ENCODE assay signal across 18 cellular contexts in genomic region chr6:21180800-21181337, GRCh38.
A peak's percentile ranks its signal among the peaks of the same experiment; 100 is the strongest.
DNase-seq lines count a peak whose midpoint lies in the region; ATAC-seq, FAIRE-seq and TF ChIP-seq lines count a peak whose summit lies in the region.
"Had no signal": no experiment of that assay in that cellular context is flagged by ENCODE, and none has a peak within 500 bp of the region (broad histone marks: within the 10 kb centered on the region; RNA-seq: fewer than 3 reads in every experiment).

No MANE protein-coding gene starts in this region.

- FAIRE-seq in HepG2 (lab: Jason Lieb, UNC) (no peak), GM12878 (lab: Jason Lieb, UNC) (no peak)
- FAIRE-seq: G401.6, H54 had no signal

- ATAC-seq in HepG2 (no peak), right lobe of liver (no peak), GM12878 (peak; percentile 10), GM18870 (IDR thresholded peaks at IDR 0.05; ENCODE audit: unreplicated experiment) (no peak)
- ATAC-seq: HCT116 had no signal

- H3K27me3 ChIP-seq in HepG2 (ENCODE audit: control insufficient read depth in 1 of 2, insufficient read depth in 2 of 2, low read length in 2 of 2) (no peaks in the 10 kb centered on the region), right lobe of liver (no peaks in the 10 kb centered on the region), GM12878 (replicated peaks in 1 of 2; ENCODE audit: control insufficient read depth in 2 of 2, insufficient read depth in 2 of 2, low read length in 1 of 2) (no peaks in the 10 kb centered on the region)
- H3K27me3 ChIP-seq: BLaER1 had no signal

- H3K79me2 ChIP-seq in HepG2 (ENCODE audit: insufficient read depth, low read length) (no peaks in the 10 kb centered on the region), GM12878 (ENCODE audit: control insufficient read depth, insufficient read depth, low read length) (no peaks in the 10 kb centered on the region)

- intact Hi-C loops in HepG2 (cut with micrococcal nuclease; ENCODE audit: unreplicated experiment) (no loop called here), right lobe of liver (cut with DNase I) (no loop called here), GM12878 (cut with micrococcal nuclease; ENCODE audit: unreplicated experiment) (loop anchor here (10.0 kb wide), 3 partner anchors 254 to 404 kb away; no protein-coding TSS in a partner anchor)

- H3K4me2 ChIP-seq in HepG2 (ENCODE audit: low read depth, low read length), result no peak overlapping the region
- H3K4me2 ChIP-seq in GM12878 (ENCODE audit: control insufficient read depth, insufficient read depth), result no peak overlapping the region
- H3K4me2 ChIP-seq: BLaER1 had no signal

- SMC1A ChIA-PET in GM12878 (lab: Charles Lee; ENCODE audit: uncharacterized antibody, unreplicated experiment), result interaction anchor here (0.7 to 2.6 kb wide), 13 partner anchors 10 to 175 kb away, joined by 3 to 30 read pairs (median 5); no protein-coding TSS in a partner anchor

- H2AFZ ChIP-seq in HepG2 (ENCODE audit: low read length) (no peak overlapping the region), GM12878 (ENCODE audit: control insufficient read depth, low read depth, low read length) (no peak overlapping the region)
- H2AFZ ChIP-seq: GM23248 had no signal

- CTCF ChIA-PET in HepG2 (lab: Yijun Ruan, JAX; ENCODE audit: low intra/inter-chr PET ratio, low total read pairs) (no interaction called here), HEK293 (lab: Yijun Ruan, JAX) (interaction anchor here (1.1 kb wide), 1 partner anchor 45 kb away, joined by 3 read pairs; no protein-coding TSS in a partner anchor), GM12878 (lab: Yijun Ruan, JAX) (interaction anchor here (0.7 to 2.2 kb wide), 6 partner anchors 9 to 121 kb away, joined by 3 to 7 read pairs (median 5); no protein-coding TSS in a partner anchor)

- H3K9me3 ChIP-seq in HepG2 (ENCODE audit: low read length), result peaks cover 4% of the 10 kb centered on the region; the same call in 1 of the 2 replicates
- H3K9me3 ChIP-seq in right lobe of liver, result no peaks in the 10 kb centered on the region
- no peaks in the 10 kb centered on the region for H3K9me3 ChIP-seq in HEK293 (ENCODE audit: control insufficient read depth, insufficient read depth, low read depth, low read length)
- H3K9me3 ChIP-seq in GM12878 (replicated peaks; ENCODE audit: control insufficient read depth, insufficient read depth, low read length), result peaks cover 5% of the 10 kb centered on the region; the same call in 2 of the 3 replicates
- H3K9me3 ChIP-seq: BLaER1 had no signal

- POLR2A ChIA-PET in HepG2 (lab: Yijun Ruan, JAX) (no interaction called here), HEK293 (lab: Yijun Ruan, JAX) (no interaction called here), GM12878 (lab: Charles Lee) (interaction anchor here (0.6 to 1.0 kb wide), 5 partner anchors 13 to 861 kb away, joined by 3 to 7 read pairs (median 4); partner anchors contain the start of gene SOX4)

- no peaks in the 10 kb centered on the region for H3K4me1 ChIP-seq in HepG2 (ENCODE audit: insufficient read depth, low read length)
- no peaks in the 10 kb centered on the region for H3K4me1 ChIP-seq in right lobe of liver
- peaks cover 3% of the 10 kb centered on the region; the same call in 1 of the 2 replicates for H3K4me1 ChIP-seq in HEK293 (ENCODE audit: control insufficient read depth, insufficient read depth, low read length)
- H3K4me1 ChIP-seq in GM12878 (ENCODE audit: control insufficient read depth, insufficient read depth, low read length), result peaks cover 20% of the 10 kb centered on the region
- H3K4me1 ChIP-seq: BLaER1 had no signal

- TF ChIP-seq EP300 in HepG2 (IDR thresholded peaks at IDR 0.05; ENCODE audit: low read depth in 2 of 2, low read length in 2 of 2) (no peak), HepG2 (CRISPR knock-in tag; IDR thresholded peaks at IDR 0.05; ENCODE audit: borderline replicate concordance) (no peak), GM12878 (IDR thresholded peaks at IDR 0.05; ENCODE audit: borderline replicate concordance in 1 of 2, control insufficient read depth in 1 of 2, low read depth in 2 of 2, low read length in 2 of 2) (no peak)

- DNase-seq in HepG2 (ENCODE audit: low spot score) (no peak), right lobe of liver (no peak), GM12878 (ENCODE audit: low read depth, low spot score) (no peak), COLO829 (ENCODE audit: low spot score) (no peak), NCI-H524 treated with DMSO at 0.1 percent for 48 hours (lab: John Stamatoyannopoulos, UW) (no peak)
- DNase-seq: 8988T; Calu3; CD4-positive, alpha-beta memory T cell; DMS 273 treated with DMSO at 0.1 percent for 48 hours; DMS53; GM23248 had no signal

- TF ChIP-seq POLR2A in HepG2 (IDR thresholded peaks at IDR 0.05; ENCODE audit: insufficient read depth in 1 of 2, low read depth in 2 of 2, low read length in 2 of 2), result no peak
- no peak for TF ChIP-seq POLR2A in right lobe of liver (IDR thresholded peaks at IDR 0.05)
- no peak for TF ChIP-seq POLR2A in GM12878 (IDR thresholded peaks at IDR 0.05; ENCODE audit: low read depth, low read length)

- in situ Hi-C loops in HepG2 (cut with HindIII; ENCODE audit: extremely low pct_ligation_motif_present, low pct_unique_long_range_greater_than_20kb) (no loop called here), GM12878 (cut with MboI) (loop anchor here (25.0 kb wide), 1 partner anchor 406 kb away; the partner anchor contains the start of gene SOX4)

- H3K9ac ChIP-seq in HepG2 (ENCODE audit: insufficient read depth, low read depth, low read length) (no peak overlapping the region), GM12878 (ENCODE audit: control insufficient read depth, insufficient read depth, low read length) (no peak overlapping the region)
- H3K9ac ChIP-seq: BLaER1, GM23248, KMS-11 had no signal

- no peaks in the 10 kb centered on the region for H4K20me1 ChIP-seq in HepG2 (ENCODE audit: insufficient read depth, low read length)
- no peaks in the 10 kb centered on the region for H4K20me1 ChIP-seq in GM12878 (ENCODE audit: control insufficient read depth, insufficient read depth)
- H4K20me1 ChIP-seq: BLaER1 had no signal

- no peak overlapping the region for H3K4me3 ChIP-seq in HepG2 (replicated peaks in 1 of 3; ENCODE audit: insufficient read depth in 1 of 3, low read depth in 2 of 3, low read length in 3 of 3)
- no peak overlapping the region for H3K4me3 ChIP-seq in right lobe of liver
- H3K4me3 ChIP-seq in HEK293 (ENCODE audit: low read depth, low read length), result no peak overlapping the region
- no peak overlapping the region for H3K4me3 ChIP-seq in GM12878
- H3K4me3 ChIP-seq: BLaER1, GM23248 had no signal

- RAD21 ChIA-PET in GM12878 (lab: Charles Lee; ENCODE audit: unreplicated experiment), result interaction anchor here (0.7 to 2.2 kb wide), 8 partner anchors 8 to 617 kb away, joined by 3 to 11 read pairs (median 4); no protein-coding TSS in a partner anchor

- H3K36me3 ChIP-seq in HepG2 (replicated peaks in 1 of 2; ENCODE audit: control insufficient read depth in 1 of 2, insufficient read depth in 2 of 2, low read length in 2 of 2), result peaks cover 0 to 3% of the 10 kb centered on the region in 2 experiments; a peak in 1 of 5 replicates
- no peaks in the 10 kb centered on the region for H3K36me3 ChIP-seq in right lobe of liver
- no peaks in the 10 kb centered on the region for H3K36me3 ChIP-seq in HEK293 (ENCODE audit: control insufficient read depth in 2 of 2, insufficient read depth in 1 of 2, low read length in 2 of 2)
- no peaks in the 10 kb centered on the region for H3K36me3 ChIP-seq in GM12878 (ENCODE audit: control insufficient read depth in 2 of 2, insufficient read depth in 2 of 2, low read length in 1 of 2)
- H3K36me3 ChIP-seq: BLaER1 had no signal

- WGBS in HepG2 (ENCODE audit: low lambda C conversion rate), result 98% methylated on average over 4 of the region's 4 CpGs
- WGBS in right lobe of liver (ENCODE audit: insufficient coverage, low coverage, low lambda C conversion rate, missing lambda C conversion rate), result 86% methylated on average over 4 of the region's 4 CpGs
- 98% methylated on average over 4 of the region's 4 CpGs for WGBS in GM12878 (ENCODE audit: insufficient coverage, insufficient replicate concordance, low lambda C conversion rate, missing lambda C conversion rate)

- TF ChIP-seq RAD21 in HepG2 (CRISPR knock-in tag; IDR thresholded peaks at IDR 0.05) (no peak), GM12878 (IDR thresholded peaks at IDR 0.05; ENCODE audit: insufficient read depth, low read depth, low read length) (no peak)

- BruUV-seq in HepG2 (replicated peaks; lab: Mats Ljungman, UMichigan) (no TSS peak), GM12878 (replicated peaks; lab: Mats Ljungman, UMichigan) (no TSS peak)

- TF ChIP-seq CTCF in HepG2 (CRISPR knock-in tag; IDR thresholded peaks at IDR 0.05) (no peak), right lobe of liver (IDR thresholded peaks at IDR 0.05) (no peak), HEK293 (tag by site-specific recombination; IDR thresholded peaks at IDR 0.05) (no peak), GM12878 (IDR thresholded peaks at IDR 0.05 in 2 of 3, conservative IDR thresholded peaks at IDR 0.05 in 1 of 3; ENCODE audit: control insufficient read depth in 2 of 3, extremely low read depth in 1 of 3, insufficient read depth in 1 of 3, low read depth in 3 of 3, low read length in 3 of 3) (no peak)

- H3K27ac ChIP-seq in HepG2 (ENCODE audit: extremely low read length, insufficient read depth, low read length) (no peak overlapping the region), right lobe of liver (no peak overlapping the region), HEK293 (ENCODE audit: extremely low read depth, low read depth, low read length) (no peak overlapping the region), GM12878 (ENCODE audit: control insufficient read depth, insufficient read depth) (peak overlapping the region; percentile 58)
- H3K27ac ChIP-seq: BLaER1, GM23248, KMS-11 had no signal

TF ChIP-seq in HepG2, 621 proteins besides CTCF, POLR2A, EP300 and RAD21:
- TF ChIP-seq CENPT (CRISPR knock-in tag; IDR thresholded peaks at IDR 0.05; ENCODE audit: low read depth) (no peak), ZNF564 (CRISPR knock-in tag; IDR thresholded peaks at IDR 0.05) (peak; percentile 99)
TF ChIP-seq in HepG2: peak in this region for 1.

TF ChIP-seq in HEK293, 187 proteins besides CTCF, POLR2A, EP300 and RAD21 (continues in another document):
- peak; percentile 57 for TF ChIP-seq SETDB1 (IDR thresholded peaks at IDR 0.05; ENCODE audit: insufficient read length, low read length)

TF ChIP-seq in GM12878, 131 proteins besides CTCF, POLR2A, EP300 and RAD21:
- TF ChIP-seq DPF2 (IDR thresholded peaks at IDR 0.05), result no peak

Comparison
In these comparisons a context has a peak if more than half of its experiments do, and no peak if none do; other contexts are left out.
1. Of the 63 proteins assayed by ChIP-seq in both HepG2 and HEK293: peak only in HepG2: none; only in HEK293: SETDB1; in both: none; in neither: 62.